8 cellular contexts compared by ENCODE assay signal in the genomic region with DNA sequence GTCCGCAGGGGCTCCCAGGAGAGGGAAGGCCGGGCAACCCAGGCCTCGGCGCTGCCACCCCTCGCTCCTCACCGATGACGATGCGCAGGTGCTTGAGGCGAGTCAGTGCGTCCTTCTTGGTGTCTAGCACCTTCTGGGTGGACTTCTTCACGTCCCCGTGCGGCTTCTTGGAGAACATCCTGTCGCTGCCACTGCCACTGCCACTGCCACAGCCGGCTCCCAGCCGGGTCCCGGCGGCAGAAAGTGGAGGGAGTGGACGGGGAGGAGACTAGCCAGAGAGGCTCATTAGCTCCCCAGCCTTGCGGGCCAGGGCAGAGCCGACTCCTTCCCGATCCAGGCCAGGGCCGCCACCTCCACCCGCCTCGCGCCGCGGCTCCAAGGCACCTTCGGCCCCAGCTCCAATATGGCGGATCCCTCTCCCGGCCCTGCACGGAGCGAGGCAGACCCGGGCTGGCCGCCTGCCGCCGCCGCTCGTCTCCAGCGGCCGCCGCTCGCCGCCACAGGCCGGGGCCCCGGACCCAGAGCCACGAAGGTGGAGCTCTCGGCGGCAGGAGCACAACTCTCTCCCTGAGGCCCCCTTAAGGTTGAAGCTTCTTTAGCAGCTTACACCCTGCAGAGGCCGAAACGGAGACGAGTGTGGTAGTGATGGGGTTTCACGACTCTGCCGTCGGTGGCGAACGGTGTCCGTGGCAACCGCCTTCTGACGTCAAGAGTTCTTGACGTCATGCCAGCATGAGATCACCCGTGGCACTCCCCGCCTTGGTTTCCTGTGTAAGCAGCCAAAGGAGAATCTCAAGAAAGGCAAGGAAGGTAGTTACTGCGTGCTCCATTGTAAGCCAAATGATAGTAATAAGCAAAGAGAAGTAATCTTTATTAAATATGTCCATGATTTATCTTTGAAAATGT. TPM values are rescaled to one million over a fixed set of nuclear protein-coding genes. Genes with fewer than 3 reads are reported as not detected.
DNase-seq lines count a peak whose midpoint lies in the region; ATAC-seq and TF ChIP-seq lines count a peak whose summit lies in the region.
"Not testable (repeated sequence)": the region's sequence is repeated elsewhere in the genome, so short reads cannot be mapped to it uniquely, and the experiment has no call there.

A gene (minus strand): TSS at position 638 of the 906 bp plus-strand sequence. CDS start 460 bp downstream, at position 178.

- peaks cover 24% of the 10 kb centered on the region for H3K4me1 Mint-ChIP-seq in T-helper 1 cell treated with Interleukin-12 subunit alpha and Interleukin-12 subunit beta and Interleukin-4 antibody, amounts not matched to agents 30 μg/mL and 1 μg/mL, for 36 hours (ENCODE audit: low read depth)
- H3K4me1 Mint-ChIP-seq in progenitor cell of endocrine pancreas (ENCODE audit: low read depth) = peaks cover 15% of the 10 kb centered on the region

- H3K27ac ChIP-seq in left ventricle myocardium inferior (replicated peaks) = peak within 1 kb of the TSS; percentile 94

- TF ChIP-seq CTCF in left ventricle myocardium inferior (IDR thresholded peaks at IDR 0.05; ENCODE audit: borderline replicate concordance) (peak; percentile 57), progenitor cell of endocrine pancreas (IDR thresholded peaks at IDR 0.05; ENCODE audit: unreplicated experiment) (peak; percentile 42)

- H3K4me3 ChIP-seq in left ventricle myocardium inferior = peak within 1 kb of the TSS; percentile 88

- DNase-seq in NCI-H1694 (lab: John Stamatoyannopoulos, UW) = peak; percentile 95
- DNase-seq in amygdala (lab: John Stamatoyannopoulos, UW) = peak in 55 of 56 donors; percentile 47 to 96 (median 85)
- DNase-seq in left ventricle myocardium inferior = peak; percentile 92
- DNase-seq in progenitor cell of endocrine pancreas (ENCODE audit: low spot score, unreplicated experiment) = peak; percentile 80
- DNase-seq in ureter (ENCODE audit: low spot score) = peak; percentile 94

- not testable (repeated sequence) for H3K36me3 ChIP-seq in left ventricle myocardium inferior

- H3K27me3 ChIP-seq in left ventricle myocardium inferior (ENCODE audit: low read depth) = not testable (repeated sequence)

- H3K27me3 Mint-ChIP-seq in T-helper 1 cell treated with Interleukin-12 subunit alpha and Interleukin-12 subunit beta and Interleukin-4 antibody, amounts not matched to agents 30 μg/mL and 1 μg/mL, for 36 hours (ENCODE audit: low read depth); progenitor cell of endocrine pancreas: not testable (repeated sequence)

- H3K4me3 Mint-ChIP-seq in T-helper 1 cell treated with Interleukin-12 subunit alpha and Interleukin-12 subunit beta and Interleukin-4 antibody, amounts not matched to agents 30 μg/mL and 1 μg/mL, for 36 hours = peak within 1 kb of the TSS; percentile 100
- peak within 1 kb of the TSS; percentile 96 for H3K4me3 Mint-ChIP-seq in progenitor cell of endocrine pancreas (ENCODE audit: low read depth)

- intact Hi-C loops in left ventricle myocardium inferior (cut with micrococcal nuclease) = not testable (repeated sequence)

- H3K4me1 ChIP-seq in left ventricle myocardium inferior = peaks cover 33% of the 10 kb centered on the region

- H3K9me3 ChIP-seq in left ventricle myocardium inferior (replicated peaks) = not testable (repeated sequence)

- H3K9me3 Mint-ChIP-seq in T-helper 1 cell treated with Interleukin-12 subunit alpha and Interleukin-12 subunit beta and Interleukin-4 antibody, amounts not matched to agents 30 μg/mL and 1 μg/mL, for 36 hours; progenitor cell of endocrine pancreas (ENCODE audit: low read depth): not testable (repeated sequence)

- TF ChIP-seq POLR2A in GM15510 (IDR thresholded peaks at IDR 0.05; ENCODE audit: borderline replicate concordance, extremely low read depth, insufficient read length) = peak; percentile 80

- peak within 1 kb of the TSS; percentile 98 for H3K27ac Mint-ChIP-seq in T-helper 1 cell treated with Interleukin-12 subunit alpha and Interleukin-12 subunit beta and Interleukin-4 antibody, amounts not matched to agents 30 μg/mL and 1 μg/mL, for 36 hours
- peak within 1 kb of the TSS; percentile 97 for H3K27ac Mint-ChIP-seq in progenitor cell of endocrine pancreas

- ATAC-seq in HG02885 (IDR thresholded peaks at IDR 0.05; ENCODE audit: poor library complexity, unreplicated experiment) = peak; percentile 97

- H3K36me3 Mint-ChIP-seq in T-helper 1 cell treated with Interleukin-12 subunit alpha and Interleukin-12 subunit beta and Interleukin-4 antibody, amounts not matched to agents 30 μg/mL and 1 μg/mL, for 36 hours (ENCODE audit: low read depth); progenitor cell of endocrine pancreas (ENCODE audit: insufficient read depth): not testable (repeated sequence)

RNA-seq across cellular contexts. Expression of the gene that starts here (rescaled TPM):
- total RNA-seq in left ventricle myocardium inferior (31.8 TPM), progenitor cell of endocrine pancreas (57.0 and 58.7 TPM in 2 replicates), ureter (100 TPM)

Comparison
In these comparisons a context has a peak if more than half of its experiments do, and no peak if none do; other contexts are left out.
1. Peak in every context shown above with its lines: DNase-seq, ATAC-seq, H3K4me3 ChIP-seq and H3K27ac ChIP-seq.